In the genomic region with DNA sequence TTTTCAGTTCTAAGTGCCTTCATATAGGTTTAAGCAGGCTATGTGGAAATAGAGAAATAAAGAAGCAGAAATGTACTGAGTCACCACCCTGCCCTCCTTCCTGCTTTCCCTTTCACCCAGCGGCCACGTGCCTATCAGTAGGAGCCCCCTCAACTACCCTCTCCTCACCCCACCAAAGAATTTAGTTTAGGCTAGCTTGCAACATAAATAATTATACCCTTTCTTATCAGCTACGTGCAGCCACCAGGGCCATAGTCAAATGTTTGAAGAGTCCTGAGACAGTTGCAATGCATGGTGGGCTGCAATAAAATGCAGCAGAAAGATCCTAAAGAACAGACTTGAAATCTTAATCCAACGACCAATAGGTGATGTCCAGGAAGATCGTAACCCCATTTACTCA, we compare ENCODE assay signal across 18 cellular contexts.
A peak's percentile ranks its signal among the peaks of the same experiment; 100 is the strongest.
DNase-seq lines count a peak whose midpoint lies in the region; ATAC-seq, FAIRE-seq and TF ChIP-seq lines count a peak whose summit lies in the region.
"Had no signal": no experiment of that assay in that cellular context is flagged by ENCODE, and none has a peak within 500 bp of the region (broad histone marks: within the 10 kb centered on the region; RNA-seq: fewer than 3 reads in every experiment).

No MANE protein-coding gene starts in this region.

- H3K4me1 ChIP-seq in Loucy (ENCODE audit: insufficient read depth, low read length, poor library complexity, severe bottlenecking) (peaks cover 38% of the 10 kb centered on the region), K562 (replicated peaks in 1 of 2; ENCODE audit: control insufficient read depth in 2 of 2, insufficient read depth in 2 of 2, low read length in 2 of 2) (peaks cover 9 to 11% of the 10 kb centered on the region in 2 experiments; a peak in 4 of 5 replicates)
- H3K4me1 ChIP-seq: BE2C, Caco-2 had no signal

- peaks cover 19% of the 10 kb centered on the region for H3K4me1 Mint-ChIP-seq in activated naive CD8-positive, alpha-beta T cell treated with anti-CD3 and anti-CD28 coated beads, Interleukin-2, amount 50 U/mL, for 24 hours
- peaks cover 23% of the 10 kb centered on the region for H3K4me1 Mint-ChIP-seq in activated naive CD8-positive, alpha-beta T cell treated with anti-CD3 and anti-CD28 coated beads for 36 hours
- peaks cover 26% of the 10 kb centered on the region for H3K4me1 Mint-ChIP-seq in stimulated activated effector memory CD8-positive, alpha-beta T cell treated with anti-CD3 and anti-CD28 coated beads, Interleukin-12 subunit alpha, Interleukin-12 subunit beta, amount 100 ng/mL, for 72 hours

- H3K4me3 ChIP-seq in Loucy (ENCODE audit: low read length, poor library complexity, severe bottlenecking) = no peak overlapping the region
- H3K4me3 ChIP-seq in K562 = no peak overlapping the region

- CTCF ChIA-PET in K562 (lab: Yijun Ruan, JAX; ENCODE audit: low intra/inter-chr PET ratio) = no interaction called here

- no peak for TF ChIP-seq POLR2A in K562 (conservative IDR thresholded peaks at IDR 0.05)

- no peak for DNase-seq in activated naive CD8-positive, alpha-beta T cell treated with anti-CD3 and anti-CD28 coated beads, Interleukin-2, amount 50 U/mL, for 24 hours
- no peak for DNase-seq in activated naive CD8-positive, alpha-beta T cell treated with anti-CD3 and anti-CD28 coated beads for 36 hours
- DNase-seq in K562 (ENCODE audit: extremely low read depth in 1 of 4, low spot score in 3 of 4) = peak in 1 of 4 experiments; percentile 18
- DNase-seq in stimulated activated effector memory CD8-positive, alpha-beta T cell treated with anti-CD3 and anti-CD28 coated beads, Interleukin-12 subunit alpha, Interleukin-12 subunit beta, amount 100 ng/mL, for 72 hours (ENCODE audit: low spot score in 2 of 2) = no peak
- no peak for DNase-seq in CD1c-positive myeloid dendritic cell (ENCODE audit: extremely low spot score)
- no peak for DNase-seq in stimulated activated CD4-positive, alpha-beta T cell treated with anti-CD3 and anti-CD28 coated beads, Interleukin-4, amount 100 ng/mL, for 4 hours
- DNase-seq: BE2C; Caco-2; CD8-positive, alpha-beta memory T cell; DND-41; GDM1; HCEC 1CT had no signal

- intact Hi-C loops in K562 (cut with micrococcal nuclease) = no loop called here

- peaks cover 9% of the 10 kb centered on the region; the same call in 1 of the 2 replicates for H3K36me3 ChIP-seq in Loucy (ENCODE audit: insufficient read depth, low read length)
- H3K36me3 ChIP-seq in K562 (ENCODE audit: control insufficient read depth, insufficient read depth, low read length) = no peaks in the 10 kb centered on the region
- H3K36me3 ChIP-seq: BE2C had no signal

- TF ChIP-seq CTCF in Loucy (conservative IDR thresholded peaks at IDR 0.05; ENCODE audit: low read length) (no peak), K562 (IDR thresholded peaks at IDR 0.05 in 2 of 3, conservative IDR thresholded peaks at IDR 0.05 in 1 of 3; ENCODE audit: insufficient read depth in 2 of 3, low read depth in 1 of 3, low read length in 3 of 3) (no peak)

- no peak for TF ChIP-seq EP300 in K562 (IDR thresholded peaks at IDR 0.05; ENCODE audit: low read length)

- TF ChIP-seq RAD21 in K562 (CRISPR knock-in tag; conservative IDR thresholded peaks at IDR 0.05 in 1 of 2, IDR thresholded peaks at IDR 0.05 in 1 of 2) = no peak

- H3K9me1 ChIP-seq in K562 (ENCODE audit: control insufficient read depth, insufficient read depth, low read length) = no peaks in the 10 kb centered on the region

- H3K9me2 ChIP-seq in Loucy (replicated peaks; ENCODE audit: low read depth, low read length) = no peaks in the 10 kb centered on the region

- FAIRE-seq in K562 (lab: Jason Lieb, UNC) = no peak
- FAIRE-seq: GM12892, HepG2, HTR-8/SVneo had no signal

- peaks cover 10% of the 10 kb centered on the region; the same call in 1 of the 2 replicates for H3F3A ChIP-seq in Loucy (ENCODE audit: low read depth)

- H3K36me3 Mint-ChIP-seq in activated naive CD8-positive, alpha-beta T cell treated with anti-CD3 and anti-CD28 coated beads, Interleukin-2, amount 50 U/mL, for 24 hours (ENCODE audit: low read depth) = peaks cover 21% of the 10 kb centered on the region
- H3K36me3 Mint-ChIP-seq in activated naive CD8-positive, alpha-beta T cell treated with anti-CD3 and anti-CD28 coated beads for 36 hours = peaks cover 41% of the 10 kb centered on the region
- H3K36me3 Mint-ChIP-seq in stimulated activated effector memory CD8-positive, alpha-beta T cell treated with anti-CD3 and anti-CD28 coated beads, Interleukin-12 subunit alpha, Interleukin-12 subunit beta, amount 100 ng/mL, for 72 hours = peaks cover 5% of the 10 kb centered on the region

- in situ Hi-C loops in K562 (cut with MboI) = no loop called here

- no peaks in the 10 kb centered on the region for H3K9me3 Mint-ChIP-seq in activated naive CD8-positive, alpha-beta T cell treated with anti-CD3 and anti-CD28 coated beads, Interleukin-2, amount 50 U/mL, for 24 hours
- H3K9me3 Mint-ChIP-seq in activated naive CD8-positive, alpha-beta T cell treated with anti-CD3 and anti-CD28 coated beads for 36 hours = peaks cover 1% of the 10 kb centered on the region
- H3K9me3 Mint-ChIP-seq in stimulated activated effector memory CD8-positive, alpha-beta T cell treated with anti-CD3 and anti-CD28 coated beads, Interleukin-12 subunit alpha, Interleukin-12 subunit beta, amount 100 ng/mL, for 72 hours = peaks cover 4% of the 10 kb centered on the region
- H3K9me3 Mint-ChIP-seq: CD8-positive, alpha-beta memory T cell had no signal

- no peak overlapping the region for H3K4me3 Mint-ChIP-seq in activated naive CD8-positive, alpha-beta T cell treated with anti-CD3 and anti-CD28 coated beads, Interleukin-2, amount 50 U/mL, for 24 hours
- no peak overlapping the region for H3K4me3 Mint-ChIP-seq in activated naive CD8-positive, alpha-beta T cell treated with anti-CD3 and anti-CD28 coated beads for 36 hours
- no peak overlapping the region for H3K4me3 Mint-ChIP-seq in stimulated activated effector memory CD8-positive, alpha-beta T cell treated with anti-CD3 and anti-CD28 coated beads, Interleukin-12 subunit alpha, Interleukin-12 subunit beta, amount 100 ng/mL, for 72 hours
- H3K4me3 Mint-ChIP-seq: CD8-positive, alpha-beta memory T cell had no signal

- H3K9ac ChIP-seq in Loucy (ENCODE audit: low read depth, low read length, poor library complexity, severe bottlenecking) = peak overlapping the region; percentile 7
- no peak overlapping the region for H3K9ac ChIP-seq in K562 (ENCODE audit: insufficient read depth in 1 of 2, low read depth in 2 of 2, low read length in 2 of 2)

- H3K27me3 ChIP-seq in Loucy (ENCODE audit: insufficient read depth, low read length, poor library complexity, severe bottlenecking) (no peaks in the 10 kb centered on the region), K562 (ENCODE audit: control insufficient read depth in 2 of 2, insufficient read depth in 2 of 2, low read length in 2 of 2) (no peaks in the 10 kb centered on the region)
- H3K27me3 ChIP-seq: BE2C had no signal

- no TSS peak for BruUV-seq in K562 (replicated peaks; lab: Mats Ljungman, UMichigan)

- H3K9me3 ChIP-seq in Loucy (ENCODE audit: insufficient read depth, low read depth, low read length) (peaks cover 3% of the 10 kb centered on the region; the same call in 1 of the 2 replicates), K562 (replicated peaks; ENCODE audit: control insufficient read depth, insufficient read depth, low read depth, low read length) (no peaks in the 10 kb centered on the region)
- H3K9me3 ChIP-seq: BE2C, Caco-2 had no signal

- peak overlapping the region; percentile 40 for H3K27ac Mint-ChIP-seq in activated naive CD8-positive, alpha-beta T cell treated with anti-CD3 and anti-CD28 coated beads, Interleukin-2, amount 50 U/mL, for 24 hours
- H3K27ac Mint-ChIP-seq in activated naive CD8-positive, alpha-beta T cell treated with anti-CD3 and anti-CD28 coated beads for 36 hours = no peak overlapping the region
- peak overlapping the region; percentile 53 for H3K27ac Mint-ChIP-seq in stimulated activated effector memory CD8-positive, alpha-beta T cell treated with anti-CD3 and anti-CD28 coated beads, Interleukin-12 subunit alpha, Interleukin-12 subunit beta, amount 100 ng/mL, for 72 hours

- no peaks in the 10 kb centered on the region for H4K20me1 ChIP-seq in Loucy (ENCODE audit: insufficient read depth, low read length, poor library complexity, severe bottlenecking)
- H4K20me1 ChIP-seq in K562 (replicated peaks; ENCODE audit: control insufficient read depth, insufficient read depth, low read length) = no peaks in the 10 kb centered on the region

- no peak for ATAC-seq in activated naive CD8-positive, alpha-beta T cell treated with anti-CD3 and anti-CD28 coated beads, Interleukin-2, amount 50 U/mL, for 24 hours
- ATAC-seq in K562 = no peak
- no peak for ATAC-seq in stimulated activated effector memory CD8-positive, alpha-beta T cell treated with anti-CD3 and anti-CD28 coated beads, Interleukin-12 subunit alpha, Interleukin-12 subunit beta, amount 100 ng/mL, for 72 hours
- no peak for ATAC-seq in GM21528 (IDR thresholded peaks at IDR 0.05; ENCODE audit: low FRiP score, unreplicated experiment)
- ATAC-seq: HepG2 had no signal

- no peak overlapping the region for H3K27ac ChIP-seq in K562 (ENCODE audit: extremely low read depth, low read depth, low read length)
- H3K27ac ChIP-seq: C4-2B had no signal

- H3K79me2 ChIP-seq in Loucy (ENCODE audit: insufficient read depth, low read length) (no peaks in the 10 kb centered on the region), K562 (ENCODE audit: control insufficient read depth, insufficient read depth, low read length) (no peaks in the 10 kb centered on the region)

- no peaks in the 10 kb centered on the region for H3K27me3 Mint-ChIP-seq in activated naive CD8-positive, alpha-beta T cell treated with anti-CD3 and anti-CD28 coated beads, Interleukin-2, amount 50 U/mL, for 24 hours
- H3K27me3 Mint-ChIP-seq in activated naive CD8-positive, alpha-beta T cell treated with anti-CD3 and anti-CD28 coated beads for 36 hours = no peaks in the 10 kb centered on the region
- H3K27me3 Mint-ChIP-seq: CD8-positive, alpha-beta memory T cell had no signal

- H3K4me2 ChIP-seq in Loucy (ENCODE audit: low read depth, low read length, poor library complexity, severe bottlenecking) (peak overlapping the region; percentile 25), K562 (ENCODE audit: insufficient read depth, low read length) (no peak overlapping the region)

- WGBS in K562 (ENCODE audit: insufficient coverage, low coverage, missing lambda C conversion rate) = 0% methylated on average over 3 of the region's 5 CpGs

- POLR2A ChIA-PET in K562 (lab: Yijun Ruan, JAX) = no interaction called here

- no peak overlapping the region for H2AFZ ChIP-seq in Loucy (ENCODE audit: low read length)
- peak overlapping the region; percentile 40; the same call in 1 of the 2 replicates for H2AFZ ChIP-seq in K562 (ENCODE audit: low read depth, low read length)

TF ChIP-seq in K562, 482 proteins besides CTCF, POLR2A, EP300 and RAD21 (continues in another document):
- TF ChIP-seq ARID1B (IDR thresholded peaks at IDR 0.05) (peak; percentile 31; the same call in 1 of the 2 replicates), CEBPG (CRISPR knock-in tag; IDR thresholded peaks at IDR 0.05) (no peak), CEBPG (tag; conservative IDR thresholded peaks at IDR 0.05 in 1 of 2, IDR thresholded peaks at IDR 0.05 in 1 of 2) (peak in 1 of 2 experiments; percentile 75; a peak in 2 of 4 replicates), ARHGAP35 (IDR thresholded peaks at IDR 0.05; ENCODE audit: partially characterized antibody) (no peak), TCF3 (CRISPR knock-in tag; IDR thresholded peaks at IDR 0.05) (peak; percentile 41; the same call in 1 of the 2 replicates)
